ENCODE assay signal across 2 cellular contexts in the genomic region with DNA sequence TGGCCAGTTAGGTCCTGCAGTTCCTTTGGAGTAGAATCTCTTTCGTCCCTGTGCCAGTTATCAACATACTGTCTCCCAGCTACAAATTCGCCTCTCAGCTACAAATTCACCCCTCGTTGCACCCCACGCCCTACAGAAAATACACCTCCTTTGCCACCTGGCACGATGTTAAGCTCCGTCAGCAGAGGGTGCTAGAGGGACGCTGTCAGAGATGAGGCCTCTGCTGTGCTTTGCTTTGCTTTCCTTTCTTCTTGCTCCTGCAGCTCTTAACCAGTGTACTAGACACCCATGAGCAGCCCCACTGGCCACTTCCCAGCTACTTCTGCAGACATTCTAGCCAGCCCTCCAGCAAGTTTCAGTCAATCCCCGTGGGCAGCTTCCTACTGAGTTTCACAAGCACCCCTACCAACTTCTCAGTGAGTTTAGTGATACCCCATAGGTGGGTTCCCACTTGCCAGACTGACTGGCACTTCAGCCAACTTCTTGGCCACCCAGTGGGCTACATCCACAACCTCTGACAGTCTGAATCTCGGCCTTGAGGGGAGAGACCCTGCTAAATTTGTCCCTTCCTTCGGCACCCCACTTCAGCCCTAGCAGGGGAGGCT.
TF ChIP-seq lines count a peak whose summit lies in the region.

No MANE protein-coding gene starts in this region.

TF ChIP-seq in HCT116, 20 proteins besides CTCF, POLR2A, EP300 and RAD21:
- no peak for TF ChIP-seq CEBPB (IDR thresholded peaks at IDR 0.05; ENCODE audit: low read depth)
- no peak for TF ChIP-seq SRF (IDR thresholded peaks at IDR 0.05; ENCODE audit: low read depth)
- TF ChIP-seq ZBTB33 (IDR thresholded peaks at IDR 0.05; ENCODE audit: extremely low read depth, insufficient replicate concordance, low read length): no peak
- TF ChIP-seq, protein P1, sequence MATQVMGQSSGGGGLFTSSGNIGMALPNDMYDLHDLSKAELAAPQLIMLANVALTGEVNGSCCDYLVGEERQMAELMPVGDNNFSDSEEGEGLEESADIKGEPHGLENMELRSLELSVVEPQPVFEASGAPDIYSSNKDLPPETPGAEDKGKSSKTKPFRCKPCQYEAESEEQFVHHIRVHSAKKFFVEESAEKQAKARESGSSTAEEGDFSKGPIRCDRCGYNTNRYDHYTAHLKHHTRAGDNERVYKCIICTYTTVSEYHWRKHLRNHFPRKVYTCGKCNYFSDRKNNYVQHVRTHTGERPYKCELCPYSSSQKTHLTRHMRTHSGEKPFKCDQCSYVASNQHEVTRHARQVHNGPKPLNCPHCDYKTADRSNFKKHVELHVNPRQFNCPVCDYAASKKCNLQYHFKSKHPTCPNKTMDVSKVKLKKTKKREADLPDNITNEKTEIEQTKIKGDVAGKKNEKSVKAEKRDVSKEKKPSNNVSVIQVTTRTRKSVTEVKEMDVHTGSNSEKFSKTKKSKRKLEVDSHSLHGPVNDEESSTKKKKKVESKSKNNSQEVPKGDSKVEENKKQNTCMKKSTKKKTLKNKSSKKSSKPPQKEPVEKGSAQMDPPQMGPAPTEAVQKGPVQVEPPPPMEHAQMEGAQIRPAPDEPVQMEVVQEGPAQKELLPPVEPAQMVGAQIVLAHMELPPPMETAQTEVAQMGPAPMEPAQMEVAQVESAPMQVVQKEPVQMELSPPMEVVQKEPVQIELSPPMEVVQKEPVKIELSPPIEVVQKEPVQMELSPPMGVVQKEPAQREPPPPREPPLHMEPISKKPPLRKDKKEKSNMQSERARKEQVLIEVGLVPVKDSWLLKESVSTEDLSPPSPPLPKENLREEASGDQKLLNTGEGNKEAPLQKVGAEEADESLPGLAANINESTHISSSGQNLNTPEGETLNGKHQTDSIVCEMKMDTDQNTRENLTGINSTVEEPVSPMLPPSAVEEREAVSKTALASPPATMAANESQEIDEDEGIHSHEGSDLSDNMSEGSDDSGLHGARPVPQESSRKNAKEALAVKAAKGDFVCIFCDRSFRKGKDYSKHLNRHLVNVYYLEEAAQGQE (IDR thresholded peaks at IDR 0.05; ENCODE audit: low read depth): no peak
- TF ChIP-seq TCF7L2 (IDR thresholded peaks at IDR 0.05; ENCODE audit: borderline replicate concordance, extremely low read depth, insufficient read depth, insufficient read length): no peak
- TF ChIP-seq MAX (IDR thresholded peaks at IDR 0.05): no peak
- no peak for TF ChIP-seq ELF1 (IDR thresholded peaks at IDR 0.05; ENCODE audit: borderline replicate concordance, low read depth)
- no peak for TF ChIP-seq EZH2phosphoT487 (IDR thresholded peaks at IDR 0.05; ENCODE audit: borderline replicate concordance)
- no peak for TF ChIP-seq SIN3A (IDR thresholded peaks at IDR 0.05; ENCODE audit: low read depth)
- TF ChIP-seq, protein P2, sequence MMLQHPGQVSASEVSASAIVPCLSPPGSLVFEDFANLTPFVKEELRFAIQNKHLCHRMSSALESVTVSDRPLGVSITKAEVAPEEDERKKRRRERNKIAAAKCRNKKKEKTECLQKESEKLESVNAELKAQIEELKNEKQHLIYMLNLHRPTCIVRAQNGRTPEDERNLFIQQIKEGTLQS (IDR thresholded peaks at IDR 0.05): no peak

TF ChIP-seq in liver, 16 proteins besides CTCF, POLR2A, EP300 and RAD21:
- no peak for TF ChIP-seq JUND (IDR thresholded peaks at IDR 0.05)
- TF ChIP-seq, protein P1 (IDR thresholded peaks at IDR 0.05): no peak
- TF ChIP-seq HNF4A (conservative IDR thresholded peaks at IDR 0.05): no peak
- no peak for TF ChIP-seq NR2F2 (IDR thresholded peaks at IDR 0.05)
- no peak for TF ChIP-seq RXRA (IDR thresholded peaks at IDR 0.05)
- no peak for TF ChIP-seq HNF4G (IDR thresholded peaks at IDR 0.05)
- no peak for TF ChIP-seq YY1 (IDR thresholded peaks at IDR 0.05)
- no peak for TF ChIP-seq TAF1 (conservative IDR thresholded peaks at IDR 0.05)
- TF ChIP-seq FOXA2 (IDR thresholded peaks at IDR 0.05): no peak
- no peak for TF ChIP-seq GABPA (IDR thresholded peaks at IDR 0.05 in 1 of 2, conservative IDR thresholded peaks at IDR 0.05 in 1 of 2)
